8 cellular contexts compared by ENCODE assay signal in genomic region chr5:141960449-141961323, GRCh38. TPM values are rescaled to one million over a fixed set of nuclear protein-coding genes. Genes with fewer than 3 reads are reported as not detected.
DNase-seq lines count a peak whose midpoint lies in the region; ATAC-seq lines count a peak whose summit lies in the region.

No MANE protein-coding gene starts in this region.

- no peak overlapping the region for H3K27ac ChIP-seq in CD8-positive, alpha-beta memory T cell (ENCODE audit: low read depth, low read length)

- no peaks in the 10 kb centered on the region for H3K36me3 ChIP-seq in CD8-positive, alpha-beta memory T cell (ENCODE audit: insufficient read depth, low read length)

- H3K9me3 ChIP-seq in CD8-positive, alpha-beta memory T cell (ENCODE audit: low read length) = no peaks in the 10 kb centered on the region

- H3K9me3 Mint-ChIP-seq in CD8-positive, alpha-beta memory T cell = no peaks in the 10 kb centered on the region
- no peaks in the 10 kb centered on the region for H3K9me3 Mint-ChIP-seq in memory B cell

- H3K4me1 Mint-ChIP-seq in CD8-positive, alpha-beta memory T cell = peaks cover 42 to 50% (median 48%) of the 10 kb centered on the region in 3 donors
- peaks cover 15% of the 10 kb centered on the region for H3K4me1 Mint-ChIP-seq in memory B cell

- peak overlapping the region; percentile 6 to 76 (median 52) for H3K4me3 Mint-ChIP-seq in CD8-positive, alpha-beta memory T cell
- peak overlapping the region; percentile 38 for H3K4me3 Mint-ChIP-seq in memory B cell

- peak; percentile 82 to 91 (median 84) for DNase-seq in CD8-positive, alpha-beta memory T cell
- DNase-seq in NCI-H748 treated with DMSO at 0.1 percent for 48 hours (lab: John Stamatoyannopoulos, UW) (peak; percentile 72), dermis microvascular lymphatic vessel endothelial cell (ENCODE audit: low read depth in 2 of 2) (peak; percentile 75 to 80), memory B cell (ENCODE audit: low spot score in 2 of 2) (peak; percentile 91)
- DNase-seq in activated CD4-positive, alpha-beta T cell treated with anti-CD3 and anti-CD28 coated beads, Interleukin-2, amount 50 U/mL, for 1 hour = peak; percentile 89
- peak; percentile 77 to 78 for DNase-seq in stimulated activated CD8-positive, alpha-beta memory T cell treated with anti-CD3 and anti-CD28 coated beads, Interleukin-15, amount 100 ng/mL, for 48 hours (ENCODE audit: low read depth in 2 of 2)

- H3K4me1 ChIP-seq in CD8-positive, alpha-beta memory T cell (ENCODE audit: insufficient read depth, low read length) = peaks cover 39% of the 10 kb centered on the region

- H3K4me3 ChIP-seq in CD8-positive, alpha-beta memory T cell (ENCODE audit: low read length) = peak overlapping the region; percentile 28

- peak overlapping the region; percentile 8 to 92 (median 84) for H3K27ac Mint-ChIP-seq in CD8-positive, alpha-beta memory T cell
- peak overlapping the region; percentile 36 for H3K27ac Mint-ChIP-seq in memory B cell

- ATAC-seq in GM19438 (IDR thresholded peaks at IDR 0.05; ENCODE audit: low read depth, unreplicated experiment) (peak; percentile 83), HG03520 (IDR thresholded peaks at IDR 0.05; ENCODE audit: unreplicated experiment) (peak; percentile 87), memory B cell (ENCODE audit: low read depth) (peak; percentile 99)

- POLR2A ChIA-PET in CD8-positive, alpha-beta memory T cell (lab: Charles Lee) = interaction anchor here (1.0 to 2.6 kb wide), 11 partner anchors 9 to 324 kb away, joined by 3 to 27 read pairs (median 7); partner anchors contain the start of genes DELE1, FCHSD1, HDAC3 and NDFIP1

- no peaks in the 10 kb centered on the region for H3K27me3 ChIP-seq in CD8-positive, alpha-beta memory T cell (ENCODE audit: insufficient read depth, low read length, poor library complexity, severe bottlenecking)

- H3K36me3 Mint-ChIP-seq in CD8-positive, alpha-beta memory T cell = peaks cover 0 to 3% (median 2%) of the 10 kb centered on the region in 3 donors
- no peaks in the 10 kb centered on the region for H3K36me3 Mint-ChIP-seq in memory B cell

- CTCF ChIA-PET in CD8-positive, alpha-beta memory T cell (lab: Charles Lee) = interaction anchor here (0.7 to 5.6 kb wide), 55 partner anchors 9 to 310 kb away, joined by 3 to 100 read pairs (median 4); partner anchors contain the start of genes DELE1, FCHSD1, NDFIP1 and PCDH1

- H3K27me3 Mint-ChIP-seq in CD8-positive, alpha-beta memory T cell = no peaks in the 10 kb centered on the region
- H3K27me3 Mint-ChIP-seq in memory B cell = peaks cover 2% of the 10 kb centered on the region

RNA-seq across cellular contexts. Expression of gene PCDH12, which starts 2.7 kb away (rescaled TPM):
- under 1 TPM; 0.33 to 0.88 TPM for total RNA-seq in CD8-positive, alpha-beta memory T cell
- 0.07 TPM for polyA plus RNA-seq in CD8-positive, alpha-beta memory T cell
- 22.9 and 29.7 TPM in 2 replicates for total RNA-seq in dermis microvascular lymphatic vessel endothelial cell

RNA-seq across cellular contexts. Expression of gene RNF14, which starts 8.2 kb away (rescaled TPM):
- total RNA-seq in CD8-positive, alpha-beta memory T cell = 10 to 100 TPM; 46.2 to 49.6 TPM
- polyA plus RNA-seq in CD8-positive, alpha-beta memory T cell = 43.7 TPM
- total RNA-seq in dermis microvascular lymphatic vessel endothelial cell = 46.0 and 58.4 TPM in 2 replicates

RNA-seq across cellular contexts. Expression of gene DELE1, which starts 37.0 kb away (rescaled TPM):
- 10 to 100 TPM; 48.8 to 50.2 TPM for total RNA-seq in CD8-positive, alpha-beta memory T cell
- polyA plus RNA-seq in CD8-positive, alpha-beta memory T cell = 27.3 TPM
- total RNA-seq in dermis microvascular lymphatic vessel endothelial cell = 43.4 and 78.1 TPM in 2 replicates

RNA-seq across cellular contexts. Expression of gene GNPDA1, which starts 52.1 kb away (rescaled TPM):
- total RNA-seq in CD8-positive, alpha-beta memory T cell = 10 to 100 TPM; 62.4 to 70.0 TPM
- 32.5 TPM for polyA plus RNA-seq in CD8-positive, alpha-beta memory T cell
- 28.5 and 53.6 TPM in 2 replicates for total RNA-seq in dermis microvascular lymphatic vessel endothelial cell

Comparison
In these comparisons a context has a peak if more than half of its experiments do, and no peak if none do; other contexts are left out.
1. RNA of gene PCDH12, which starts 2.7 kb away (total RNA-seq): 22.9 to 29.7 TPM in dermis microvascular lymphatic vessel endothelial cell; 0.33 to 0.88 TPM in CD8-positive, alpha-beta memory T cell; every median in the first group is over 10 times any median in the second.
2. Peak in every context shown above with its lines, with median percentiles within 50 percentile points of each other: DNase-seq and ATAC-seq.